ENCODE assay signal across 21 cellular contexts in genomic region chr5:170220196-170220595, GRCh38. TPM values are rescaled to one million over a fixed set of nuclear protein-coding genes. Genes with fewer than 3 reads are reported as not detected.
"Had no signal": no experiment of that assay in that cellular context is flagged by ENCODE, and none has a peak within 500 bp of the region (broad histone marks: within the 10 kb centered on the region; RNA-seq: fewer than 3 reads in every experiment).

No MANE protein-coding gene starts in this region.

- H3K4me1 ChIP-seq: right lobe of liver had no signal

- H3K36me3 Mint-ChIP-seq: activated naive CD4-positive, alpha-beta T cell treated with anti-CD3 and anti-CD28 coated beads, Interleukin-2, amount 50 U/mL, for 72 hours; brain; stimulated activated effector memory CD8-positive, alpha-beta T cell treated with anti-CD3 and anti-CD28 coated beads, Interleukin-12 subunit alpha, Interleukin-12 subunit beta, amount 100 ng/mL, for 72 hours; WTC11 had no signal

- H3K9me3 Mint-ChIP-seq: activated CD4-positive, alpha-beta memory T cell treated with anti-CD3 and anti-CD28 coated beads, Interleukin-2, amount 10 ng/mL, durations not matched to agents 7 days and 5 days; activated naive CD4-positive, alpha-beta T cell treated with anti-CD3 and anti-CD28 coated beads, Interleukin-2, amount 50 U/mL, for 72 hours; activated T-cell treated with anti-CD3 and anti-CD28 coated beads, Interleukin-2, amount 50 U/mL, for 4 hours; effector memory CD8-positive, alpha-beta T cell; nephron; stimulated activated effector memory CD8-positive, alpha-beta T cell treated with anti-CD3 and anti-CD28 coated beads, Interleukin-12 subunit alpha, Interleukin-12 subunit beta, amount 100 ng/mL, for 72 hours; WTC11 had no signal

- H3K27me3 ChIP-seq: right lobe of liver, upper lobe of right lung had no signal

- H3K4me3 ChIP-seq: right lobe of liver, thoracic aorta, upper lobe of right lung had no signal

- H3K4me3 Mint-ChIP-seq: activated CD4-positive, alpha-beta memory T cell treated with anti-CD3 and anti-CD28 coated beads, Interleukin-2, amount 10 ng/mL, durations not matched to agents 7 days and 5 days; activated T-cell treated with anti-CD3 and anti-CD28 coated beads, Interleukin-2, amount 50 U/mL, for 4 hours; effector memory CD8-positive, alpha-beta T cell; nephron; stimulated activated effector memory CD8-positive, alpha-beta T cell treated with anti-CD3 and anti-CD28 coated beads, Interleukin-12 subunit alpha, Interleukin-12 subunit beta, amount 100 ng/mL, for 72 hours; WTC11 had no signal

- DNase-seq: activated CD4-positive, alpha-beta memory T cell treated with anti-CD3 and anti-CD28 coated beads, Interleukin-2, amount 10 ng/mL, durations not matched to agents 7 days and 5 days; activated CD4-positive, alpha-beta T cell treated with anti-CD3 and anti-CD28 coated beads for 4 hours; activated effector memory CD4-positive, alpha-beta T cell treated with anti-CD3 and anti-CD28 coated beads, Interleukin-2, amount 50 U/mL, for 16 hours; activated T-cell treated with anti-CD3 and anti-CD28 coated beads, Interleukin-2, amount 50 U/mL, for 4 hours; effector memory CD8-positive, alpha-beta T cell; head of caudate nucleus; left ventricle myocardium superior; right lobe of liver; stimulated activated CD4-positive, alpha-beta T cell treated with anti-CD3 and anti-CD28 coated beads, Interleukin-1b, Interleukin-23, amount 100 ng/mL, for 48 hours; upper lobe of right lung had no signal

- H3K36me3 ChIP-seq: right lobe of liver, thoracic aorta, upper lobe of right lung had no signal

- H3K27ac ChIP-seq: right lobe of liver, thoracic aorta, upper lobe of right lung had no signal

- H3K9me3 ChIP-seq: right lobe of liver, thoracic aorta, upper lobe of right lung had no signal

- H3K4me1 Mint-ChIP-seq: activated CD4-positive, alpha-beta memory T cell treated with anti-CD3 and anti-CD28 coated beads, Interleukin-2, amount 10 ng/mL, durations not matched to agents 7 days and 5 days; stimulated activated effector memory CD8-positive, alpha-beta T cell treated with anti-CD3 and anti-CD28 coated beads, Interleukin-12 subunit alpha, Interleukin-12 subunit beta, amount 100 ng/mL, for 72 hours had no signal

- H3K27ac Mint-ChIP-seq: activated CD4-positive, alpha-beta memory T cell treated with anti-CD3 and anti-CD28 coated beads, Interleukin-2, amount 10 ng/mL, durations not matched to agents 7 days and 5 days; activated naive CD4-positive, alpha-beta T cell treated with anti-CD3 and anti-CD28 coated beads, Interleukin-2, amount 50 U/mL, for 72 hours; stimulated activated effector memory CD8-positive, alpha-beta T cell treated with anti-CD3 and anti-CD28 coated beads, Interleukin-12 subunit alpha, Interleukin-12 subunit beta, amount 100 ng/mL, for 72 hours; WTC11 had no signal

RNA-seq across cellular contexts. Expression of gene C5orf58, which starts 12.6 kb away (rescaled TPM):
- total RNA-seq: activated CD4-positive, alpha-beta memory T cell treated with anti-CD3 and anti-CD28 coated beads, Interleukin-2, amount 10 ng/mL, durations not matched to agents 7 days and 5 days; activated naive CD4-positive, alpha-beta T cell treated with anti-CD3 and anti-CD28 coated beads, Interleukin-2, amount 50 U/mL, for 72 hours; activated T-cell treated with anti-CD3 and anti-CD28 coated beads, Interleukin-2, amount 50 U/mL, for 4 hours; fibroblast of lung; left ventricle myocardium superior; mesenteric fat pad; omental fat pad; pulmonary artery endothelial cell; right lobe of liver; T-helper 1 cell treated with Interleukin-12 subunit alpha and Interleukin-12 subunit beta and Interleukin-4 antibody, amounts not matched to agents 30 ng/mL and 1 ng/mL, for 36 hours; thoracic aorta; upper lobe of right lung had no signal
- polyA plus RNA-seq: fibroblast of lung had no signal
